In the genomic region with DNA sequence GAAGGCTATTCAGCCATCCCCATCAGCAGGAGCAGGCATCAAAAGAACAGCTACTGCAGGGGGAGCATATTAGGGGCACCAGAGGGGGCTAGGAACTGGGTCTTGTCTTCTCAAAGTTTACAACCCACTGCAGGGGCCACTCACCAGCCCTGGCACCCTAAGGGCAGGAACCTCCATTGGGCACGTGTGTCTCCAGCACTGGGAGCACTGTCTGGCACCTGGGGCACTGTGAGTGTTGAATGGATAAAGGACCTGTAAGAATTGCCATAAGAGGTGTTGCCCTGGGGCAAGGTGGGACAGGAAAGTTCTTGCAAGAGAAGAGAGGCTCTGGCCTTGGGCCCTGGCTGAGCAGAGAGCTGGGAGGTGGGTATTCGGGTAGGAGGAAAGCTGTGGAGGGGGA, we compare ENCODE assay signal across 1 cellular context.
TF ChIP-seq lines count a peak whose summit lies in the region.

No MANE protein-coding gene starts in this region.

TF ChIP-seq in GM23338, 12 proteins besides CTCF, POLR2A, EP300 and RAD21:
- TF ChIP-seq ZNF462 (CRISPR knock-in tag; IDR thresholded peaks at IDR 0.05): no peak
- TF ChIP-seq REST (IDR thresholded peaks at IDR 0.05; ENCODE audit: unreplicated experiment): no peak
- no peak for TF ChIP-seq STAT1 (IDR thresholded peaks at IDR 0.05; ENCODE audit: unreplicated experiment)
- no peak for TF ChIP-seq ETS1 (IDR thresholded peaks at IDR 0.05)
- TF ChIP-seq ZNF114 (CRISPR knock-in tag; IDR thresholded peaks at IDR 0.05): no peak
